Comparison of ENCODE assay signal across 8 cellular contexts in the genomic region with DNA sequence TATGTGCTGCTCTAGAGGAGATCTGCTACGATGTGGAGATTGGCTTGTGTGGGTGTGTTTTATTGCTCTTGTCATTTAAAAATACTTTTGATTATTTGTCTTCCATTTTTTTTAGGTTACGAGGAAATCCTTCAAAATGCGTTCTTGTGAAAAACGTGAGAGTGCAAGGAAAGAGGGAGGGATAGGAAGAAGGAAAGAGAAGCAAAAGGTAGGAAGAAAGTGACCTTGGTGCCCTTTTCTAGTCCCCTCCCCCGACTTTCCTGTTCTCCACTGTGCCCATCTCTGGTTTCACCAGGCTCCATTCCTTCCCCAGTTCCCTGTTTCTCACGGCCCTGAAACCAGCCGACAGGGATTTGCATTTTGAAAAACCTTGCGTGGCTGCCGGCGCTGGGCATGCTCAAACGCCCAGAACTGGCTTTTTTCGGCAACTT. TPM values are rescaled to one million over a fixed set of nuclear protein-coding genes. Genes with fewer than 3 reads are reported as not detected.
DNase-seq lines count a peak whose midpoint lies in the region; ATAC-seq and TF ChIP-seq lines count a peak whose summit lies in the region.

No MANE protein-coding gene starts in this region.

- peaks cover 2% of the 10 kb centered on the region for H3K36me3 Mint-ChIP-seq in activated naive CD4-positive, alpha-beta T cell treated with anti-CD3 and anti-CD28 coated beads, Interleukin-2, amount 50 U/mL, for 24 hours

- peak overlapping the region; percentile 83 for H3K4me3 ChIP-seq in colonic mucosa
- peak overlapping the region; percentile 15 for H3K4me3 ChIP-seq in mononuclear cell (ENCODE audit: low read length)
- peak overlapping the region; percentile 84 to 97 for H3K4me3 ChIP-seq in aorta (ENCODE audit: low read length in 2 of 2)

- no peak for TF ChIP-seq CTCF in colonic mucosa (IDR thresholded peaks at IDR 0.05)

- peaks cover 34% of the 10 kb centered on the region for H3K27me3 Mint-ChIP-seq in activated naive CD4-positive, alpha-beta T cell treated with anti-CD3 and anti-CD28 coated beads, Interleukin-2, amount 50 U/mL, for 24 hours

- H3K9me3 ChIP-seq in colonic mucosa, result no peaks in the 10 kb centered on the region
- no peaks in the 10 kb centered on the region for H3K9me3 ChIP-seq in mononuclear cell (ENCODE audit: low read depth, low read length)
- H3K9me3 ChIP-seq in aorta (ENCODE audit: control insufficient read depth, low read length), result no peaks in the 10 kb centered on the region

- peaks cover 1% of the 10 kb centered on the region for H3K4me1 ChIP-seq in colonic mucosa
- H3K4me1 ChIP-seq in mononuclear cell (ENCODE audit: insufficient read depth, low read length), result peaks cover 12% of the 10 kb centered on the region
- peaks cover 0 to 2% of the 10 kb centered on the region in 2 donors for H3K4me1 ChIP-seq in aorta (ENCODE audit: control insufficient read depth in 1 of 2, insufficient read depth in 2 of 2, low read length in 2 of 2)

- H3K27ac ChIP-seq in colonic mucosa (peak overlapping the region; percentile 88), aorta (ENCODE audit: low read depth in 1 of 2, low read length in 2 of 2) (peak overlapping the region in 1 of 2 donors; percentile 28)

- DNase-seq in activated naive CD4-positive, alpha-beta T cell treated with Interleukin-2 at 50 U/mL for 16 hours, result no peak
- DNase-seq in colonic mucosa (no peak), aorta (no peak), AG20443 (ENCODE audit: low spot score) (no peak)

- peaks cover 4% of the 10 kb centered on the region for H3K9me3 Mint-ChIP-seq in activated naive CD4-positive, alpha-beta T cell treated with anti-CD3 and anti-CD28 coated beads, Interleukin-2, amount 50 U/mL, for 24 hours

- WGBS in aorta, 2 donors, result 9 to 10% methylated on average over 12 of the region's 12 CpGs

- ATAC-seq in aorta (ENCODE audit: low FRiP score) (no peak), GM21447 (IDR thresholded peaks at IDR 0.05; ENCODE audit: unreplicated experiment) (no peak), HG02938 (IDR thresholded peaks at IDR 0.05; ENCODE audit: unreplicated experiment) (no peak)

- intact Hi-C loops in colonic mucosa (cut with DNase I), result no loop called here
- intact Hi-C loops in aorta (cut with DNase I), result loop anchor here in 1 of 2 donors (10.0 kb wide), 1 partner anchor 251 kb away; no protein-coding TSS in a partner anchor

- H3K4me1 Mint-ChIP-seq in activated naive CD4-positive, alpha-beta T cell treated with anti-CD3 and anti-CD28 coated beads, Interleukin-2, amount 50 U/mL, for 24 hours, result peaks cover 22% of the 10 kb centered on the region

- H3K9ac ChIP-seq in colonic mucosa (ENCODE audit: low read depth in 2 of 2, low read length in 2 of 2), result peak overlapping the region; percentile 64 to 89

- no peaks in the 10 kb centered on the region for H3K27me3 ChIP-seq in colonic mucosa
- H3K27me3 ChIP-seq in mononuclear cell (ENCODE audit: insufficient read depth, low read length), result peaks cover 38% of the 10 kb centered on the region
- H3K27me3 ChIP-seq in aorta (ENCODE audit: control insufficient read depth in 1 of 2, insufficient read depth in 2 of 2, low read length in 1 of 2), result no peaks in the 10 kb centered on the region

- H3K4me3 Mint-ChIP-seq in activated naive CD4-positive, alpha-beta T cell treated with anti-CD3 and anti-CD28 coated beads, Interleukin-2, amount 50 U/mL, for 24 hours, result peak overlapping the region; percentile 77

- no peaks in the 10 kb centered on the region for H3K36me3 ChIP-seq in colonic mucosa
- no peaks in the 10 kb centered on the region for H3K36me3 ChIP-seq in aorta (ENCODE audit: control insufficient read depth in 1 of 2, insufficient read depth in 2 of 2, low read length in 1 of 2)

- peak overlapping the region; percentile 42 for H3K27ac Mint-ChIP-seq in activated naive CD4-positive, alpha-beta T cell treated with anti-CD3 and anti-CD28 coated beads, Interleukin-2, amount 50 U/mL, for 24 hours

RNA-seq across cellular contexts. Expression of a gene that starts 0.5 kb away (rescaled TPM):
- total RNA-seq in colonic mucosa (10 to 100 TPM; 13.3 to 27.1 TPM), mononuclear cell (0.73 TPM), aorta (10 to 100 TPM; 17.9 to 20.7 TPM)
- 10 to 100 TPM; 10.3 to 14.0 TPM for polyA plus RNA-seq in aorta

Comparison
In these comparisons a context has a peak if more than half of its experiments do, and no peak if none do; other contexts are left out.
1. H3K4me3 ChIP-seq: peak in every context shown above with its lines; median percentile 90 in aorta; 83 in colonic mucosa; 15 in mononuclear cell.